Comparison of ENCODE assay signal across 18 cellular contexts in genomic region chr6:50849781-50850180, GRCh38. TPM values are rescaled to one million over a fixed set of nuclear protein-coding genes. Genes with fewer than 3 reads are reported as not detected.
DNase-seq lines count a peak whose midpoint lies in the region; ATAC-seq, FAIRE-seq and TF ChIP-seq lines count a peak whose summit lies in the region.
"Had no signal": no experiment of that assay in that cellular context is flagged by ENCODE, and none has a peak within 500 bp of the region (broad histone marks: within the 10 kb centered on the region; RNA-seq: fewer than 3 reads in every experiment).

No MANE protein-coding gene starts in this region.

- intact Hi-C loops in breast epithelium (cut with DNase I; ENCODE audit: low total_unique reads), result no loop called here
- intact Hi-C loops in MCF 10A (cut with micrococcal nuclease), result no loop called here

- no peak overlapping the region for H3K27ac Mint-ChIP-seq in MCF 10A (ENCODE audit: low read depth, unreplicated experiment)
- no peak overlapping the region for H3K27ac Mint-ChIP-seq in nephron progenitor cell
- H3K27ac Mint-ChIP-seq: activated naive CD4-positive, alpha-beta T cell treated with anti-CD3 and anti-CD28 coated beads for 36 hours; T-cell had no signal

- H3K4me1 ChIP-seq in breast epithelium, result no peaks in the 10 kb centered on the region
- peaks cover 21% of the 10 kb centered on the region for H3K4me1 ChIP-seq in ectodermal cell (ENCODE audit: control insufficient read depth, insufficient read depth, low read length)
- H3K4me1 ChIP-seq: upper lobe of right lung had no signal

- POLR2A ChIA-PET in MCF 10A (lab: Yijun Ruan, JAX), result no interaction called here

- H3K36me3 Mint-ChIP-seq in MCF 10A (ENCODE audit: insufficient read depth, unreplicated experiment), result no peaks in the 10 kb centered on the region
- no peaks in the 10 kb centered on the region for H3K36me3 Mint-ChIP-seq in nephron progenitor cell (ENCODE audit: low read depth)
- H3K36me3 Mint-ChIP-seq: T-cell had no signal

- H3K27ac ChIP-seq in breast epithelium (peak overlapping the region; percentile 89 to 93), ectodermal cell (ENCODE audit: insufficient read depth, low read depth, low read length, poor library complexity, severe bottlenecking) (no peak overlapping the region)
- H3K27ac ChIP-seq: right lobe of liver, upper lobe of right lung had no signal

- H3K36me3 ChIP-seq in breast epithelium, result no peaks in the 10 kb centered on the region
- H3K36me3 ChIP-seq in ectodermal cell (ENCODE audit: control insufficient read depth, insufficient read depth, low read length), result no peaks in the 10 kb centered on the region
- H3K36me3 ChIP-seq: right lobe of liver, upper lobe of right lung had no signal

- no peak overlapping the region for H3K4me3 Mint-ChIP-seq in MCF 10A (ENCODE audit: unreplicated experiment)
- peak overlapping the region; percentile 77 for H3K4me3 Mint-ChIP-seq in nephron progenitor cell
- H3K4me3 Mint-ChIP-seq: activated naive CD4-positive, alpha-beta T cell treated with anti-CD3 and anti-CD28 coated beads for 36 hours; T-cell had no signal

- 1% methylated on average over 22 of the region's 22 CpGs for WGBS in ectodermal cell, 2 experiments

- H3K4me1 Mint-ChIP-seq in MCF 10A (ENCODE audit: insufficient read depth, unreplicated experiment) (no peaks in the 10 kb centered on the region), nephron progenitor cell (peaks cover 46% of the 10 kb centered on the region)
- H3K4me1 Mint-ChIP-seq: T-cell had no signal

- H3K9me3 Mint-ChIP-seq in MCF 10A (ENCODE audit: unreplicated experiment), result peaks cover 6% of the 10 kb centered on the region
- H3K9me3 Mint-ChIP-seq in nephron progenitor cell, result no peaks in the 10 kb centered on the region
- H3K9me3 Mint-ChIP-seq: activated naive CD4-positive, alpha-beta T cell treated with anti-CD3 and anti-CD28 coated beads for 36 hours had no signal

- no peak for ATAC-seq in HG02885 (IDR thresholded peaks at IDR 0.05; ENCODE audit: poor library complexity, unreplicated experiment)
- ATAC-seq: HepG2, T-cell had no signal

- DNase-seq in breast epithelium (ENCODE audit: low spot score in 2 of 2) (no peak), MCF 10A (ENCODE audit: unreplicated experiment) (no peak), nephron progenitor cell (no peak), urothelium cell line (ENCODE audit: low spot score) (peak; percentile 66), HPDE6-E6E7 (ENCODE audit: extremely low spot score) (no peak)
- DNase-seq in activated CD4-positive, alpha-beta T cell treated with anti-CD3 and anti-CD28 coated beads for 4 hours, result no peak
- DNase-seq: activated CD4-positive, alpha-beta T cell treated with anti-CD3 and anti-CD28 coated beads, Interleukin-2, amount 50 U/mL, for 48 hours; activated naive CD4-positive, alpha-beta T cell treated with anti-CD3 and anti-CD28 coated beads for 36 hours; right lobe of liver; T-cell; upper lobe of right lung had no signal

- no peak for TF ChIP-seq POLR2A in breast epithelium (IDR thresholded peaks at IDR 0.05)

- no peak for FAIRE-seq in urothelium cell line (lab: Jason Lieb, UNC)
- FAIRE-seq: colon, GM19239, H54, HepG2 had no signal

- CTCF ChIA-PET in MCF 10A (lab: Yijun Ruan, JAX), result interaction anchor here (0.5 to 1.0 kb wide), 3 partner anchors 624 to 1340 kb away, joined by 3 read pairs; no protein-coding TSS in a partner anchor

- peaks cover 11% of the 10 kb centered on the region for H3K27me3 Mint-ChIP-seq in MCF 10A (ENCODE audit: insufficient read depth, unreplicated experiment)
- peaks cover 100% of the 10 kb centered on the region for H3K27me3 Mint-ChIP-seq in nephron progenitor cell (ENCODE audit: low read depth, poor library complexity)

- H3K4me3 ChIP-seq in breast epithelium (peak overlapping the region; percentile 20 to 69 (median 58)), ectodermal cell (ENCODE audit: insufficient read depth, low read depth, low read length) (peak overlapping the region; percentile 30)
- H3K4me3 ChIP-seq: upper lobe of right lung had no signal

- TF ChIP-seq CTCF in breast epithelium (IDR thresholded peaks at IDR 0.05) (no peak), MCF 10A (IDR thresholded peaks at IDR 0.05; ENCODE audit: unreplicated experiment) (no peak), nephron progenitor cell (IDR thresholded peaks at IDR 0.05) (no peak)

- no TSS peak for BruUV-seq in MCF 10A (replicated peaks; lab: Mats Ljungman, UMichigan)

- H3K9me3 ChIP-seq in breast epithelium (no peaks in the 10 kb centered on the region), ectodermal cell (ENCODE audit: control insufficient read depth, low read length) (no peaks in the 10 kb centered on the region)
- H3K9me3 ChIP-seq: right lobe of liver, upper lobe of right lung had no signal

- H3K27me3 ChIP-seq in breast epithelium (peaks cover 0 to 44% of the 10 kb centered on the region in 2 donors), ectodermal cell (ENCODE audit: control insufficient read depth, insufficient read depth, low read length, poor library complexity, severe bottlenecking) (peaks cover 96% of the 10 kb centered on the region)

RNA-seq across cellular contexts. Expression of gene TFAP2B, which starts 31.1 kb away (rescaled TPM):
- 10 to 100 TPM in 2 of 3 donors, under 1 TPM in 1; under 0.01 to 25.0 (median 14.4) TPM for total RNA-seq in breast epithelium
- not detected in 2 replicates for total RNA-seq in MCF 10A (2022)
- 18.1 TPM for polyA plus RNA-seq in ectodermal cell (2013, experiment 1 of 4)
- polyA plus RNA-seq in ectodermal cell (2013, experiment 2 of 4), result 15.4 TPM
- 11.5 TPM for polyA plus RNA-seq in ectodermal cell (2013, experiment 3 of 4)
- 16.3 TPM for polyA plus RNA-seq in ectodermal cell (2013, experiment 4 of 4)
- total RNA-seq: activated naive CD4-positive, alpha-beta T cell treated with anti-CD3 and anti-CD28 coated beads for 36 hours; HepG2; mesenteric fat pad; right lobe of liver; T-cell; upper lobe of right lung had no signal
- polyA plus RNA-seq: HepG2 had no signal
